ENCODE assay signal across 1 cellular context in the genomic region with DNA sequence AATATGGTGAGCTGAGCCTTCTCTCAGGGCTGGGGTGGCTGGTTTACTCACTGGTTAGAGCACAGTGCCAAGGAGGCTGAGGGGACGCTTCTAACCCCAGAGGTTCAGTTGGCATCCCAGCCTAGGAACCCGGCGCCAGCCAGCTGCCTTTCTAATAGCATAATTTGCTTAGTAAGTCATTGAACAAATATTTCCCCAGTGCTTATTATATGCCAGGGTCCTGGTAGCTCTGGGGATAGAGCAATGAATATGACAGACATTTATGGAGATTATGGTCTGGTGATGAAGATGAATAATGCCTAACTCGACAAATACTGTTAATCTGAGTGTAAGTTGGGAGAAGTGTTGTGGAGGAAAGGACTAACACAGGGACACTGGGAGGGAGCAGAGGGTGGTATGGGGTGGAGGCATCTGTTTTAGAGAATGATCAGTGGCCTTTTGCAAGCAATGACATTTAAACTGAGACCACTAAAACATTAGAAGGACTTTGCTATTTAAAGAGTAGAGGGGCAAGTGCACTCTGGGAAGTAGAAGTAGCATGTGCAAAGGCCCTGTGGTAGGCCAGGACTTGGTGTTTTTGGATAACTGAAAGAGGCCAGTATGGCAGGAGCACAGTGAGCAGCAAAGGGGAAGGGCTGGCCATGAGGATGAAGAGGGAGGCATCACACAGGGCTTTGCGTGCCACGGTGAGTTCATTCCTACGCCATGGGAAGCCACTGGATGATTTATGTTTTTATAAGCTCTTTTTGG.
TF ChIP-seq lines count a peak whose summit lies in the region.

No MANE protein-coding gene starts in this region.

TF ChIP-seq in IMR-90, 13 proteins besides CTCF, POLR2A, EP300 and RAD21 (continued from another document):
- TF ChIP-seq, protein P1, sequence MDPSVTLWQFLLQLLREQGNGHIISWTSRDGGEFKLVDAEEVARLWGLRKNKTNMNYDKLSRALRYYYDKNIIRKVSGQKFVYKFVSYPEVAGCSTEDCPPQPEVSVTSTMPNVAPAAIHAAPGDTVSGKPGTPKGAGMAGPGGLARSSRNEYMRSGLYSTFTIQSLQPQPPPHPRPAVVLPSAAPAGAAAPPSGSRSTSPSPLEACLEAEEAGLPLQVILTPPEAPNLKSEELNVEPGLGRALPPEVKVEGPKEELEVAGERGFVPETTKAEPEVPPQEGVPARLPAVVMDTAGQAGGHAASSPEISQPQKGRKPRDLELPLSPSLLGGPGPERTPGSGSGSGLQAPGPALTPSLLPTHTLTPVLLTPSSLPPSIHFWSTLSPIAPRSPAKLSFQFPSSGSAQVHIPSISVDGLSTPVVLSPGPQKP (IDR thresholded peaks at IDR 0.05; ENCODE audit: borderline replicate concordance, low read depth, low read length): no peak
- TF ChIP-seq RFX5 (IDR thresholded peaks at IDR 0.05; ENCODE audit: low read depth, low read length) (no peak), SMC3 (IDR thresholded peaks at IDR 0.05; ENCODE audit: low read depth, low read length) (no peak), FOS (IDR thresholded peaks at IDR 0.05; ENCODE audit: low read depth, low read length) (no peak), MAFK (IDR thresholded peaks at IDR 0.05; ENCODE audit: low read depth, low read length) (no peak)
TF ChIP-seq in IMR-90: peak in this region for 0.
